9 cellular contexts compared by ENCODE assay signal in genomic region chr22:50544746-50545253, GRCh38. TPM values are rescaled to one million over a fixed set of nuclear protein-coding genes. Genes with fewer than 3 reads are reported as not detected.
DNase-seq lines count a peak whose midpoint lies in the region; ATAC-seq, FAIRE-seq and TF ChIP-seq lines count a peak whose summit lies in the region.
"Had no signal": no experiment of that assay in that cellular context is flagged by ENCODE, and none has a peak within 500 bp of the region (broad histone marks: within the 10 kb centered on the region; RNA-seq: fewer than 3 reads in every experiment).

No MANE protein-coding gene starts in this region.

- peak overlapping the region; percentile 91 for H3K27ac Mint-ChIP-seq in chondrocyte (ENCODE audit: unreplicated experiment)

- H3K36me3 ChIP-seq in NT2/D1 (ENCODE audit: insufficient read depth, insufficient read length, low read length) = no peaks in the 10 kb centered on the region

- no peak for DNase-seq in GM12892 (ENCODE audit: insufficient read length)
- DNase-seq in NT2/D1 (ENCODE audit: low read depth, low spot score) = no peak
- DNase-seq in chondrocyte (ENCODE audit: low spot score) = no peak
- no peak for DNase-seq in activated effector memory CD4-positive, alpha-beta T cell treated with anti-CD3 and anti-CD28 coated beads, Interleukin-2, amount 50 U/mL, for 16 hours
- no peak for DNase-seq in NCI-H1105 (lab: John Stamatoyannopoulos, UW)
- DNase-seq in middle frontal gyrus (ENCODE audit: extremely low spot score, low spot score) = no peak
- no peak for DNase-seq in sciatic nerve (ENCODE audit: low spot score)

- FAIRE-seq in GM12892 (lab: Jason Lieb, UNC) = peak; percentile 27

- peaks cover 15% of the 10 kb centered on the region for H3K4me1 Mint-ChIP-seq in chondrocyte (ENCODE audit: low read depth)

- H3K27me3 Mint-ChIP-seq in chondrocyte (ENCODE audit: low read depth) = no peaks in the 10 kb centered on the region

- TF ChIP-seq CTCF in chondrocyte (IDR thresholded peaks at IDR 0.05) = no peak

- H3K36me3 Mint-ChIP-seq in chondrocyte (ENCODE audit: low read depth) = no peaks in the 10 kb centered on the region

- no peak overlapping the region for H3K4me3 Mint-ChIP-seq in chondrocyte (ENCODE audit: unreplicated experiment)

- no peaks in the 10 kb centered on the region for H3K4me1 ChIP-seq in NT2/D1 (ENCODE audit: insufficient read depth, insufficient read length)

- no peaks in the 10 kb centered on the region for H3K9me3 ChIP-seq in NT2/D1 (ENCODE audit: insufficient read depth, low read length)

- ATAC-seq in sciatic nerve = no peak

- H3K27ac ChIP-seq in skin epidermis = peak overlapping the region; percentile 38 to 100 (median 94)

- no peak for TF ChIP-seq POLR2A in GM12892 (IDR thresholded peaks at IDR 0.05; ENCODE audit: low read depth, low read length)

- intact Hi-C loops in sciatic nerve (cut with DNase I) = no loop called here

- H3K9ac ChIP-seq in NT2/D1 (ENCODE audit: insufficient read length, low read depth) = peak overlapping the region; percentile 32

- H3K9me3 Mint-ChIP-seq in chondrocyte (ENCODE audit: low read depth) = no peaks in the 10 kb centered on the region

- peaks cover 11% of the 10 kb centered on the region for H3K27me3 ChIP-seq in NT2/D1 (ENCODE audit: insufficient read depth, insufficient read length)

- H3K4me3 ChIP-seq in NT2/D1 (ENCODE audit: insufficient read length, low read depth) (no peak overlapping the region), skin epidermis (peak overlapping the region in 6 of 7 experiments; percentile 5 to 36 (median 22))

RNA-seq across cellular contexts. Expression of gene KLHDC7B, which starts 0.9 kb away (rescaled TPM):
- polyA plus RNA-seq in GM12892 (2012; ENCODE audit: missing spikeins) = 0.47 TPM
- total RNA-seq in chondrocyte (0.34 to 7.2 TPM (median 6.3 TPM) in 3 replicates), sciatic nerve (0.13 TPM)
- polyA plus RNA-seq: neural cell had no signal

RNA-seq across cellular contexts. Expression of gene TYMP, which starts 15.0 kb away (rescaled TPM):
- polyA plus RNA-seq in GM12892 (2012; ENCODE audit: missing spikeins) = 9.6 TPM
- total RNA-seq in chondrocyte = 12.5 to 39.5 TPM (median 39.3 TPM) in 3 replicates
- total RNA-seq in sciatic nerve = 44.5 TPM

RNA-seq across cellular contexts. Expression of gene SYCE3, which starts 17.9 kb away (rescaled TPM):
- polyA plus RNA-seq in GM12892 (2012; ENCODE audit: missing spikeins) = 0.87 TPM
- total RNA-seq in chondrocyte (not detected in 3 replicates), sciatic nerve (not detected)
- polyA plus RNA-seq: neural cell had no signal

RNA-seq across cellular contexts. Expression of gene SCO2, which starts 19.4 kb away (rescaled TPM):
- polyA plus RNA-seq in GM12892 (2012; ENCODE audit: missing spikeins) = 2.5 TPM
- total RNA-seq in chondrocyte (4.4 to 5.4 TPM in 2 of 3 replicates, not detected in the other), sciatic nerve (1.9 TPM)

RNA-seq across cellular contexts. Expression of gene CPT1B, which starts 33.4 kb away (rescaled TPM):
- 56.2 TPM for polyA plus RNA-seq in GM12892 (2012; ENCODE audit: missing spikeins)
- total RNA-seq in chondrocyte (33.9 to 42.6 TPM (median 34.7 TPM) in 3 replicates), sciatic nerve (18.2 TPM)
